17 cellular contexts compared by ENCODE assay signal in the genomic region with DNA sequence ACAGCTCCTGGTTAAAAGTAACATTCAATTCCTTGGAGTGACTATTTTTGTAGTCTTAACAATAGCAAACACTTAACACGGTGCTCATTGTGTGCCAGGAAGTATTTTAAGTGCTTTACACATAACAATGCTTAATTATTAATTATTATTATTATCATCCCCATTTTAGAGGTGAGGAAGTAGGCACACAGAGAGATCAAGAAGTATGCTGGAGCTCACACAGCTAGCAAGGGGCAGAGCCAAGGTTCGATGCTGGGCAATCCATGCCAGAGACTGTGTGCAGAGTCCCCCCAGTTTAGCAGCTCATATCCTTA. TPM values are rescaled to one million over a fixed set of nuclear protein-coding genes. Genes with fewer than 3 reads are reported as not detected.
DNase-seq lines count a peak whose midpoint lies in the region; ATAC-seq and TF ChIP-seq lines count a peak whose summit lies in the region.
"Had no signal": no experiment of that assay in that cellular context is flagged by ENCODE, and none has a peak within 500 bp of the region (broad histone marks: within the 10 kb centered on the region; RNA-seq: fewer than 3 reads in every experiment).

No MANE protein-coding gene starts in this region.

- TF ChIP-seq CTCF in MM.1S (IDR thresholded peaks at IDR 0.05; ENCODE audit: low read length) (no peak), brain microvascular endothelial cell (IDR thresholded peaks at IDR 0.05; ENCODE audit: low read depth, low read length, missing control alignments) (no peak), osteoblast (IDR thresholded peaks at IDR 0.05; ENCODE audit: extremely low read depth, low read depth, low read length) (no peak), right lobe of liver (IDR thresholded peaks at IDR 0.05) (no peak), upper lobe of left lung (IDR thresholded peaks at IDR 0.05) (no peak)

- H3K9me3 ChIP-seq in MM.1S (replicated peaks; ENCODE audit: insufficient read depth, low read length) (no peaks in the 10 kb centered on the region), osteoblast (ENCODE audit: low read depth, low read length) (no peaks in the 10 kb centered on the region), right lobe of liver (no peaks in the 10 kb centered on the region), upper lobe of left lung (no peaks in the 10 kb centered on the region)
- H3K9me3 ChIP-seq: adrenal gland, uterus had no signal

- 35% methylated on average over 2 of the region's 2 CpGs for WGBS in right lobe of liver (ENCODE audit: insufficient coverage, low coverage, low lambda C conversion rate, missing lambda C conversion rate)
- WGBS in upper lobe of left lung, 2 donors = 27 to 36% methylated on average over 2 of the region's 2 CpGs

- no peaks in the 10 kb centered on the region for H3K9me2 ChIP-seq in MM.1S (replicated peaks; ENCODE audit: insufficient read depth, low read length)

- no peak overlapping the region for H3K9ac ChIP-seq in MM.1S (ENCODE audit: low read length)

- ATAC-seq in right lobe of liver (no peak), GM19351 (IDR thresholded peaks at IDR 0.05; ENCODE audit: unreplicated experiment) (no peak), upper lobe of left lung (ENCODE audit: low FRiP score in 2 of 2) (no peak)

- H3K36me3 Mint-ChIP-seq in activated CD4-positive, alpha-beta T cell treated with anti-CD3 and anti-CD28 coated beads, Interleukin-2, amount 10 ng/mL, durations not matched to agents 24 days and 14 days (ENCODE audit: low read depth) = no peaks in the 10 kb centered on the region
- H3K36me3 Mint-ChIP-seq: CD8-positive, alpha-beta T cell had no signal

- peaks cover 48% of the 10 kb centered on the region for H3F3A ChIP-seq in MM.1S (ENCODE audit: insufficient read depth, low read length)

- H3K79me2 ChIP-seq in MM.1S (ENCODE audit: low read length) (peaks cover 3% of the 10 kb centered on the region; the same call in 1 of the 2 replicates), osteoblast (ENCODE audit: insufficient read depth, low read length) (no peaks in the 10 kb centered on the region)

- no peaks in the 10 kb centered on the region for H3K36me3 ChIP-seq in MM.1S (replicated peaks; ENCODE audit: insufficient read depth, low read length)
- no peaks in the 10 kb centered on the region for H3K36me3 ChIP-seq in brain microvascular endothelial cell (replicated peaks)
- no peaks in the 10 kb centered on the region for H3K36me3 ChIP-seq in osteoblast (ENCODE audit: insufficient read depth, low read length)
- no peaks in the 10 kb centered on the region for H3K36me3 ChIP-seq in right lobe of liver
- no peaks in the 10 kb centered on the region for H3K36me3 ChIP-seq in upper lobe of left lung
- H3K36me3 ChIP-seq: adrenal gland, uterus had no signal

- H3K27ac Mint-ChIP-seq in activated CD4-positive, alpha-beta T cell treated with anti-CD3 and anti-CD28 coated beads, Interleukin-2, amount 10 ng/mL, durations not matched to agents 24 days and 14 days = peak overlapping the region; percentile 99
- H3K27ac Mint-ChIP-seq: CD8-positive, alpha-beta T cell had no signal

- peak overlapping the region; percentile 99; the same call in 1 of the 2 replicates for H3K27ac ChIP-seq in MM.1S (ENCODE audit: low read length)
- H3K27ac ChIP-seq in brain microvascular endothelial cell = peak overlapping the region; percentile 91
- H3K27ac ChIP-seq in osteoblast (ENCODE audit: low read depth, low read length) = peak overlapping the region; percentile 98
- no peak overlapping the region for H3K27ac ChIP-seq in right lobe of liver
- no peak overlapping the region for H3K27ac ChIP-seq in upper lobe of left lung
- H3K27ac ChIP-seq: uterus, VCaP had no signal

- H3K4me3 ChIP-seq in MM.1S (ENCODE audit: low read length) (no peak overlapping the region), brain microvascular endothelial cell (ENCODE audit: low read depth, low read length) (no peak overlapping the region), osteoblast (ENCODE audit: insufficient read depth, low read length) (peak overlapping the region; percentile 58), right lobe of liver (no peak overlapping the region), upper lobe of left lung (no peak overlapping the region)
- H3K4me3 ChIP-seq: adrenal gland, uterus had no signal

- no peaks in the 10 kb centered on the region for H4K20me1 ChIP-seq in MM.1S (ENCODE audit: insufficient read depth, low read length)
- H4K20me1 ChIP-seq in osteoblast (ENCODE audit: insufficient read depth, low read length) = no peaks in the 10 kb centered on the region

- TF ChIP-seq POLR2A in right lobe of liver (IDR thresholded peaks at IDR 0.05) (no peak), upper lobe of left lung (IDR thresholded peaks at IDR 0.05) (no peak)

- TF ChIP-seq EP300 in upper lobe of left lung (IDR thresholded peaks at IDR 0.05) = no peak

- no peak overlapping the region for H3K4me3 Mint-ChIP-seq in activated CD4-positive, alpha-beta T cell treated with anti-CD3 and anti-CD28 coated beads, Interleukin-2, amount 10 ng/mL, durations not matched to agents 24 days and 14 days
- H3K4me3 Mint-ChIP-seq: CD8-positive, alpha-beta T cell had no signal

- in situ Hi-C loops in brain microvascular endothelial cell (cut with HindIII; ENCODE audit: low pct_ligation_motif_present, low sequenced_read_pairs) = no loop called here

- H3K4me2 ChIP-seq in MM.1S (ENCODE audit: low read depth, low read length) (no peak overlapping the region), osteoblast (ENCODE audit: insufficient read depth, low read length) (peak overlapping the region; percentile 89)

- H2AFZ ChIP-seq in MM.1S (ENCODE audit: low read length) (no peak overlapping the region), osteoblast (ENCODE audit: low read length) (no peak overlapping the region)

- H3K4me1 ChIP-seq in MM.1S (ENCODE audit: low read length) (peaks cover 39% of the 10 kb centered on the region), osteoblast (ENCODE audit: insufficient read depth, low read length) (peaks cover 65% of the 10 kb centered on the region), right lobe of liver (peaks cover 0 to 3% (median 0%) of the 10 kb centered on the region in 4 donors), upper lobe of left lung (peaks cover 14 to 27% (median 24%) of the 10 kb centered on the region in 4 donors)
- H3K4me1 ChIP-seq: uterus had no signal

- H3K27me3 ChIP-seq in MM.1S (replicated peaks; ENCODE audit: insufficient read depth, low read length) (no peaks in the 10 kb centered on the region), brain microvascular endothelial cell (replicated peaks) (no peaks in the 10 kb centered on the region), osteoblast (ENCODE audit: insufficient read depth, low read length) (no peaks in the 10 kb centered on the region), right lobe of liver (no peaks in the 10 kb centered on the region), upper lobe of left lung (no peaks in the 10 kb centered on the region)
- H3K27me3 ChIP-seq: adrenal gland, uterus had no signal

- DNase-seq in activated CD4-positive, alpha-beta T cell treated with anti-CD3 and anti-CD28 coated beads, Interleukin-2, amount 10 ng/mL, durations not matched to agents 24 days and 14 days = no peak
- DNase-seq in activated CD4-positive, alpha-beta T cell treated with anti-CD3 and anti-CD28 coated beads, Interleukin-2, amount 50 U/mL, for 48 hours = no peak
- DNase-seq in MM.1S = no peak
- DNase-seq in brain microvascular endothelial cell = no peak
- DNase-seq in osteoblast (ENCODE audit: insufficient read length, low spot score, missing footprints) = peak; percentile 84
- no peak for DNase-seq in right lobe of liver
- no peak for DNase-seq in upper lobe of left lung
- DNase-seq: DMS53, left colon, NCI-H187 treated with DMSO at 0.1 percent for 48 hours, NCI-H446 treated with DMSO at 0.1 percent for 48 hours, SHP77, uterus had no signal

- intact Hi-C loops in activated CD4-positive, alpha-beta T cell treated with anti-CD3 and anti-CD28 coated beads, Interleukin-2, amount 10 ng/mL, durations not matched to agents 24 days and 14 days (cut with micrococcal nuclease) = loop anchor here (1.0 to 5.0 kb wide), 4 partner anchors 18 to 42 kb away; no protein-coding TSS in a partner anchor
- intact Hi-C loops in right lobe of liver (cut with DNase I) = loop anchor here in 1 of 2 donors (10.0 kb wide), 1 partner anchor 192 kb away; no protein-coding TSS in a partner anchor

- no peaks in the 10 kb centered on the region for H3K27me3 Mint-ChIP-seq in activated CD4-positive, alpha-beta T cell treated with anti-CD3 and anti-CD28 coated beads, Interleukin-2, amount 10 ng/mL, durations not matched to agents 24 days and 14 days

- H3K9me3 Mint-ChIP-seq in activated CD4-positive, alpha-beta T cell treated with anti-CD3 and anti-CD28 coated beads, Interleukin-2, amount 10 ng/mL, durations not matched to agents 24 days and 14 days = no peaks in the 10 kb centered on the region
- H3K9me3 Mint-ChIP-seq: CD8-positive, alpha-beta T cell had no signal

- peaks cover 52% of the 10 kb centered on the region for H3K4me1 Mint-ChIP-seq in activated CD4-positive, alpha-beta T cell treated with anti-CD3 and anti-CD28 coated beads, Interleukin-2, amount 10 ng/mL, durations not matched to agents 24 days and 14 days

RNA-seq across cellular contexts. Expression of a gene that starts 48.2 kb away (rescaled TPM):
- 46.2 TPM in 2 replicates for total RNA-seq in activated CD4-positive, alpha-beta T cell treated with anti-CD3 and anti-CD28 coated beads, Interleukin-2, amount 10 ng/mL, durations not matched to agents 24 days and 14 days
- total RNA-seq in osteoblast (6.9 and 10.3 TPM in 2 replicates), right lobe of liver (10 to 100 TPM in 2 of 6 experiments, 1 to 10 TPM in 4; 5.1 to 13.3 (median 9.1) TPM), upper lobe of left lung (10 to 100 TPM; 13.5 to 28.2 (median 22.9) TPM)

Comparison
In these comparisons a context has a peak if more than half of its experiments do, and no peak if none do; other contexts are left out.
1. H3K27ac ChIP-seq: peak in MM.1S (single experiment), brain microvascular endothelial cell (single experiment) and osteoblast (single experiment); none in right lobe of liver (0 of 3) and upper lobe of left lung (0 of 4).